In the genomic region with DNA sequence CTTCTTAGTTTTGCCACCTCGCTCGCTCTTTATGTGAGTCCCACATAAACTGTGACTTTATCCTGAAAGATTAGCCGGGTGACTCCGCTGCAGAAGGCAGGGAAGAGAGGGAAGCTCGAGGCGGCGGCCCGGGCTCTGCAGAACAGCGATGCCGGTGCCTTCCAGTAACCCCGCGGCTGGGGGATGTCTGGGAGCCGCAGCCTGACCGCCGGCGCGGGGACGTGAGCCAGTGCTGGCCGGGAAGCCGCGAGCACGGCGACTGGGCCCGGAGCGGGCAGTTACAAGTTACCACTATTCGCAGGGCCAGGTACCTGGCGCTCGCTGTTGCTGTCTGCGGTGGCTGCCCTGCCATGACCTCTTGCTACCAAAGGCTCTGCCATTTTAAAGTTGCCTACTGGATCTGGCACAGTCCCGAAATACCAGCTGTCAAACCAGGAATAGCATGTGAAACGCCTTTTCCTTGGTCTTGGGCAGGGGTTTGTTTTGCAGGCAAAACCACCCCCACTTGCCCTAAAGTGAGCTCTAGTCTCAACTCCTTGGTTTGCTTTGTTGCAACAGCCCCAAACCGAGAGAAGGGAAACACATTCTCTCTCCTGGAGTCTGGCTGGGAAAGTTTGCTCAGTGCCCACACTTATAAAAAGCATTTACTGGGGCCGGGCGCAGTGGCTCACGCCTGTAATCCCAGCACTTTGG, we compare ENCODE assay signal across 7 cellular contexts.
DNase-seq lines count a peak whose midpoint lies in the region; ATAC-seq, FAIRE-seq and TF ChIP-seq lines count a peak whose summit lies in the region.

No MANE protein-coding gene starts in this region.

- H3K27ac ChIP-seq in pancreas, result peak overlapping the region; percentile 95 to 99 (median 99)

- DNase-seq in HK-2 (ENCODE audit: unreplicated experiment) (peak; percentile 68), adipocyte (ENCODE audit: low read depth) (peak; percentile 40), left cardiac atrium (peak; percentile 64), pancreas (peak; percentile 66 to 83 (median 73)), NCI-H2171 treated with DMSO at 0.1 percent for 48 hours (lab: John Stamatoyannopoulos, UW) (no peak), UCSD-AML1 (lab: John Stamatoyannopoulos, UW; ENCODE audit: unreplicated experiment) (no peak)

- H3K36me3 ChIP-seq in adipocyte (ENCODE audit: control insufficient read depth, insufficient read depth, low read length, severe bottlenecking) (peaks cover 21% of the 10 kb centered on the region), pancreas (peaks cover 0 to 25% (median 23%) of the 10 kb centered on the region in 3 donors)

- H3K9me3 ChIP-seq in adipocyte (ENCODE audit: control insufficient read depth, low read length) (no peaks in the 10 kb centered on the region), pancreas (no peaks in the 10 kb centered on the region)

- H3K27me3 ChIP-seq in adipocyte (replicated peaks; ENCODE audit: control insufficient read depth, insufficient read depth, low read length) (no peaks in the 10 kb centered on the region), pancreas (no peaks in the 10 kb centered on the region)

- intact Hi-C loops in left cardiac atrium (cut with DNase I), result loop anchor here (5.0 kb wide), 3 partner anchors 166 to 466 kb away; no protein-coding TSS in a partner anchor
- intact Hi-C loops in pancreas (cut with DNase I), result loop anchor here in 2 of 3 donors (5.0 to 10.0 kb wide), 4 partner anchors 81 to 458 kb away; no protein-coding TSS in a partner anchor

- 6 to 9% methylated on average over 35 of the region's 35 CpGs for WGBS in pancreas, 2 donors

- ATAC-seq in left cardiac atrium (peak; percentile 4 to 5), pancreas (peak; percentile 3 to 8 (median 4)), GM18861 (IDR thresholded peaks at IDR 0.05; ENCODE audit: unreplicated experiment) (no peak)

- H3K4me3 ChIP-seq in adipocyte (ENCODE audit: low read length), result peak overlapping the region; percentile 94
- peak overlapping the region; percentile 69 to 97 (median 80) for H3K4me3 ChIP-seq in pancreas

- H3K9ac ChIP-seq in adipocyte (ENCODE audit: low read length), result peak overlapping the region; percentile 89

- H3K4me1 ChIP-seq in adipocyte (ENCODE audit: control insufficient read depth, insufficient read depth, low read length), result peaks cover 37% of the 10 kb centered on the region
- H3K4me1 ChIP-seq in pancreas, result peaks cover 12 to 14% (median 12%) of the 10 kb centered on the region in 3 donors

- TF ChIP-seq CTCF in pancreas (IDR thresholded peaks at IDR 0.05), result no peak

- no peak for FAIRE-seq in pancreas (lab: Jason Lieb, UNC)

Comparison
In these comparisons a context has a peak if more than half of its experiments do, and no peak if none do; other contexts are left out.
1. DNase-seq: peak in HK-2 (single experiment), adipocyte (single experiment), left cardiac atrium (single experiment) and pancreas (6 of 6); none in NCI-H2171 treated with DMSO at 0.1 percent for 48 hours (single experiment) and UCSD-AML1 (single experiment).